ENCODE assay signal across 29 cellular contexts in the genomic region with DNA sequence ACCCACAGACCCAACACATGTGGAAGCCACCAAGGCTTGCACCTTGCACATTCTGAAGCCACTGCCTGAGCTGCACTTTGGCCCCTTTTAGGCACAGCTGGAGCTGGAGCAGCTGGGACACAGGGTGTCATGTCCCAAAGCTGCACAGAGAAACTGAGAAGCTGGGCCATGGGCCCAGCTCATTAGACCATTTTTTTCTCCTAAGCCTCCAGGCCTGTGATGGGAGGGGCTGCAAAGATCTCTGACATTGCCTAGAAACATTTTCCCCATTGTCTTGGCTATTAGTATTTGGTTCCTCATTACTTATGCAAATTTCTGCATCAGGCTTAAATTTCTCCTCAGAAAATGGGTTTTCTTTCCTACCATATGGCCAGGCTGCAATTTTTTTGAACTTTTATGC.
"Had no signal": no experiment of that assay in that cellular context is flagged by ENCODE, and none has a peak within 500 bp of the region (broad histone marks: within the 10 kb centered on the region; RNA-seq: fewer than 3 reads in every experiment).

No MANE protein-coding gene starts in this region.

- ATAC-seq: stimulated activated effector memory CD8-positive, alpha-beta T cell treated with anti-CD3 and anti-CD28 coated beads, Interleukin-12 subunit alpha, Interleukin-12 subunit beta, amount 100 ng/mL, for 72 hours; stimulated activated memory B cell treated with anti-CD40 and anti-IgM and Interleukin-4, amounts not matched to agents 10 μg/mL and 1 μg/mL and 100 μg/mL, for 72 hours; stimulated activated naive B cell treated with anti-CD40 and anti-IgM and Interleukin-4, amounts not matched to agents 10 μg/mL and 1 μg/mL and 100 μg/mL, for 72 hours; stimulated activated naive CD8-positive, alpha-beta T cell treated with anti-CD3 and anti-CD28 coated beads, Interleukin-15, amount 100 ng/mL, for 72 hours; stimulated activated naive CD8-positive, alpha-beta T cell treated with anti-CD3 and anti-CD28 coated beads, Interleukin-15, Interleukin-2, amounts not matched to agents 100 U/mL and 50 U/mL, for 24 hours; upper lobe of right lung had no signal

- H3K4me3 ChIP-seq: stomach, suprapubic skin, testis, thoracic aorta, thyroid gland, tibial artery, tibial nerve, transverse colon, upper lobe of left lung, upper lobe of right lung, uterus, vagina had no signal

- H3K36me3 Mint-ChIP-seq: stimulated activated effector memory CD8-positive, alpha-beta T cell treated with anti-CD3 and anti-CD28 coated beads, Interleukin-12 subunit alpha, Interleukin-12 subunit beta, amount 100 ng/mL, for 72 hours; stimulated activated memory B cell treated with anti-CD40 and anti-IgM and Interleukin-4, amounts not matched to agents 10 μg/mL and 1 μg/mL and 100 μg/mL, for 72 hours; stimulated activated naive B cell treated with anti-CD40 and anti-IgM and Interleukin-4, amounts not matched to agents 10 μg/mL and 1 μg/mL and 100 μg/mL, for 72 hours; type B pancreatic cell had no signal

- FAIRE-seq: urothelium cell line had no signal

- H3K4me1 Mint-ChIP-seq: stimulated activated effector memory CD8-positive, alpha-beta T cell treated with anti-CD3 and anti-CD28 coated beads, Interleukin-12 subunit alpha, Interleukin-12 subunit beta, amount 100 ng/mL, for 72 hours; stimulated activated memory B cell treated with anti-CD40 and anti-IgM and Interleukin-4, amounts not matched to agents 10 μg/mL and 1 μg/mL and 100 μg/mL, for 72 hours; stimulated activated naive B cell treated with anti-CD40 and anti-IgM and Interleukin-4, amounts not matched to agents 10 μg/mL and 1 μg/mL and 100 μg/mL, for 72 hours; stimulated activated naive CD8-positive, alpha-beta T cell treated with anti-CD3 and anti-CD28 coated beads, Interleukin-15, amount 100 ng/mL, for 72 hours had no signal

- H3K27ac Mint-ChIP-seq: stimulated activated effector memory CD8-positive, alpha-beta T cell treated with anti-CD3 and anti-CD28 coated beads, Interleukin-12 subunit alpha, Interleukin-12 subunit beta, amount 100 ng/mL, for 72 hours; stimulated activated memory B cell treated with anti-CD40 and anti-IgM and Interleukin-4, amounts not matched to agents 10 μg/mL and 1 μg/mL and 100 μg/mL, for 72 hours; stimulated activated naive B cell treated with anti-CD40 and anti-IgM and Interleukin-4, amounts not matched to agents 10 μg/mL and 1 μg/mL and 100 μg/mL, for 72 hours; stimulated activated naive CD8-positive, alpha-beta T cell treated with anti-CD3 and anti-CD28 coated beads, Interleukin-15, amount 100 ng/mL, for 72 hours; stimulated activated naive CD8-positive, alpha-beta T cell treated with anti-CD3 and anti-CD28 coated beads, Interleukin-15, Interleukin-2, amounts not matched to agents 100 ng/mL and 50 ng/mL, for 24 hours; type B pancreatic cell had no signal

- H3K9me3 Mint-ChIP-seq: stimulated activated effector memory CD8-positive, alpha-beta T cell treated with anti-CD3 and anti-CD28 coated beads, Interleukin-12 subunit alpha, Interleukin-12 subunit beta, amount 100 ng/mL, for 72 hours had no signal

- DNase-seq: stimulated activated CD4-positive, alpha-beta T cell treated with anti-CD3 and anti-CD28 coated beads, Interleukin-2, amount 100 ng/mL, for 48 hours; stimulated activated CD4-positive, alpha-beta T cell treated with anti-CD3 and anti-CD28 coated beads, Interleukin-4, amount 100 ng/mL, for 1 hour; stimulated activated CD4-positive, alpha-beta T cell treated with anti-CD3 and anti-CD28 coated beads, Interleukin-4, amount 100 ng/mL, for 24 hours; stimulated activated CD4-positive, alpha-beta T cell treated with anti-CD3 and anti-CD28 coated beads, Interleukin-4, amount 100 ng/mL, for 4 hours; stimulated activated CD8-positive, alpha-beta memory T cell treated with anti-CD3 and anti-CD28 coated beads, Interleukin-4, amount 100 ng/mL, for 48 hours; stimulated activated naive B cell treated with anti-CD40 and anti-IgM and Interleukin-4, amounts not matched to agents 10 μg/mL and 1 μg/mL and 100 μg/mL, for 72 hours; stimulated activated naive CD4-positive, alpha-beta T cell; stimulated activated naive CD4-positive, alpha-beta T cell treated with Interleukin-2 at 50 U/mL for 16 hours; stimulated activated naive CD8-positive, alpha-beta T cell treated with anti-CD3 and anti-CD28 coated beads, Interleukin-15, amount 100 ng/mL, for 72 hours; stimulated activated naive CD8-positive, alpha-beta T cell treated with anti-CD3 and anti-CD28 coated beads, Interleukin-15, Interleukin-2, amounts not matched to agents 100 U/mL and 50 U/mL, for 24 hours; stomach; substantia nigra; testis; thyroid gland; tibial artery; transverse colon; trophoblast cell; upper lobe of left lung; upper lobe of right lung; uterus had no signal

- H3K27ac ChIP-seq: stomach, suprapubic skin, testis, thoracic aorta, thyroid gland, tibial artery, tibial nerve, transverse colon, upper lobe of left lung, upper lobe of right lung, uterus, vagina had no signal

- H3K4me1 ChIP-seq: stomach, suprapubic skin, testis, thyroid gland, tibial artery, tibial nerve, transverse colon, upper lobe of left lung, upper lobe of right lung, uterus, vagina had no signal

- H3K27me3 Mint-ChIP-seq: stimulated activated memory B cell treated with anti-CD40 and anti-IgM and Interleukin-4, amounts not matched to agents 10 μg/mL and 1 μg/mL and 100 μg/mL, for 72 hours; stimulated activated naive B cell treated with anti-CD40 and anti-IgM and Interleukin-4, amounts not matched to agents 10 μg/mL and 1 μg/mL and 100 μg/mL, for 72 hours; stimulated activated naive CD8-positive, alpha-beta T cell treated with anti-CD3 and anti-CD28 coated beads, Interleukin-15, amount 100 ng/mL, for 72 hours; stimulated activated naive CD8-positive, alpha-beta T cell treated with anti-CD3 and anti-CD28 coated beads, Interleukin-15, Interleukin-2, amounts not matched to agents 100 ng/mL and 50 ng/mL, for 24 hours; type B pancreatic cell had no signal

- H3K36me3 ChIP-seq: stomach, suprapubic skin, thoracic aorta, thyroid gland, tibial artery, tibial nerve, transverse colon, upper lobe of left lung, upper lobe of right lung, uterus, vagina had no signal

- H3K27me3 ChIP-seq: stomach, suprapubic skin, testis, thyroid gland, tibial artery, tibial nerve, transverse colon, upper lobe of left lung, upper lobe of right lung, uterus, vagina had no signal

- H3K9me3 ChIP-seq: suprapubic skin, testis, thoracic aorta, thyroid gland, tibial artery, upper lobe of right lung, uterus, vagina had no signal

- H3K4me3 Mint-ChIP-seq: stimulated activated effector memory CD8-positive, alpha-beta T cell treated with anti-CD3 and anti-CD28 coated beads, Interleukin-12 subunit alpha, Interleukin-12 subunit beta, amount 100 ng/mL, for 72 hours; stimulated activated memory B cell treated with anti-CD40 and anti-IgM and Interleukin-4, amounts not matched to agents 10 μg/mL and 1 μg/mL and 100 μg/mL, for 72 hours; stimulated activated naive B cell treated with anti-CD40 and anti-IgM and Interleukin-4, amounts not matched to agents 10 μg/mL and 1 μg/mL and 100 μg/mL, for 72 hours; stimulated activated naive CD8-positive, alpha-beta T cell treated with anti-CD3 and anti-CD28 coated beads, Interleukin-15, amount 100 ng/mL, for 72 hours; stimulated activated naive CD8-positive, alpha-beta T cell treated with anti-CD3 and anti-CD28 coated beads, Interleukin-15, Interleukin-2, amounts not matched to agents 100 ng/mL and 50 ng/mL, for 24 hours; type B pancreatic cell had no signal
